7 cellular contexts compared by ENCODE assay signal in the genomic region with DNA sequence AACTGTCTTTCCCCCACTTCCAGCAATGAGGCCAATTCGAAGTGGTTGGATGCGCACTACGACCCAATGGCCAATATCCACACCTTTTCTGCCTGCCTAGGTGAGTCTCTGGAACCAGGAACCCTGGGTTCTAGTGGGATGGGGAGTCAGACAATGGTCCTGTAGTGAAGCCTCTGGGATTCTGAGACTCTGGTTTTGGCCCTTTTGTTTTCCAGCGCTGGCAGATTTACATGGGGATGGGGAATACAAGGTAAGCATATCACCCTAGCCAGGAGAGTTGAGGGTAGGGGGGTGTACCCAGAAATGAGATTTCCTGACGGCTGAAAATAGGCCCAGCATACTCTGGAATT. TPM values are rescaled to one million over a fixed set of nuclear protein-coding genes. Genes with fewer than 3 reads are reported as not detected.
DNase-seq lines count a peak whose midpoint lies in the region; ATAC-seq and TF ChIP-seq lines count a peak whose summit lies in the region.

No MANE protein-coding gene starts in this region.

- H3K4me1 ChIP-seq in stomach smooth muscle (ENCODE audit: control insufficient read depth, insufficient read depth, low read length): peaks cover 15% of the 10 kb centered on the region

- H3K4me3 ChIP-seq in kidney epithelial cell (ENCODE audit: low read depth, low read length): peak overlapping the region; percentile 87
- H3K4me3 ChIP-seq in stomach smooth muscle (ENCODE audit: low read length in 2 of 2): peak overlapping the region; percentile 94 to 100

- ATAC-seq in HG03175 (IDR thresholded peaks at IDR 0.05; ENCODE audit: unreplicated experiment): peak; percentile 14
- no peak for ATAC-seq in activated naive CD4-positive, alpha-beta T cell treated with anti-CD3 and anti-CD28 coated beads, Interleukin-2, amount 50 U/mL, for 72 hours
- no peak for ATAC-seq in HG03135 (IDR thresholded peaks at IDR 0.05; ENCODE audit: unreplicated experiment)

- H3K9me3 Mint-ChIP-seq in activated naive CD4-positive, alpha-beta T cell treated with anti-CD3 and anti-CD28 coated beads, Interleukin-2, amount 50 U/mL, for 72 hours: no peaks in the 10 kb centered on the region

- peak overlapping the region; percentile 85 to 90 for H3K9ac ChIP-seq in stomach smooth muscle (ENCODE audit: low read length in 2 of 2)

- no peak for DNase-seq in activated naive CD4-positive, alpha-beta T cell treated with anti-CD3 and anti-CD28 coated beads, Interleukin-2, amount 50 U/mL, for 72 hours (ENCODE audit: low spot score in 2 of 2)
- DNase-seq in kidney epithelial cell (ENCODE audit: low read depth) (no peak), NCI-H446 (lab: John Stamatoyannopoulos, UW) (no peak)
- DNase-seq in activated effector memory CD4-positive, alpha-beta T cell treated with anti-CD3 and anti-CD28 coated beads, Interleukin-2, amount 50 U/mL, for 16 hours: no peak

- no peaks in the 10 kb centered on the region for H3K36me3 ChIP-seq in kidney epithelial cell (ENCODE audit: control insufficient read depth, insufficient read depth, low read length)
- H3K36me3 ChIP-seq in stomach smooth muscle (ENCODE audit: control insufficient read depth in 2 of 2, insufficient read depth in 2 of 2, low read length in 2 of 2): peaks cover 8 to 20% of the 10 kb centered on the region in 2 donors

- TF ChIP-seq CTCF in kidney epithelial cell (IDR thresholded peaks at IDR 0.05; ENCODE audit: insufficient read depth, low read length, poor library complexity, severe bottlenecking): no peak

- peak overlapping the region; percentile 71 to 85 for H3K27ac Mint-ChIP-seq in activated naive CD4-positive, alpha-beta T cell treated with anti-CD3 and anti-CD28 coated beads, Interleukin-2, amount 50 U/mL, for 72 hours

- peak overlapping the region; percentile 60 for H3K27ac ChIP-seq in stomach smooth muscle (ENCODE audit: low read length)

- peaks cover 0 to 5% of the 10 kb centered on the region in 2 donors for H3K36me3 Mint-ChIP-seq in activated naive CD4-positive, alpha-beta T cell treated with anti-CD3 and anti-CD28 coated beads, Interleukin-2, amount 50 U/mL, for 72 hours

- no peaks in the 10 kb centered on the region for H3K27me3 ChIP-seq in kidney epithelial cell (ENCODE audit: control insufficient read depth, insufficient read depth, low read length)
- no peaks in the 10 kb centered on the region for H3K27me3 ChIP-seq in stomach smooth muscle (ENCODE audit: control insufficient read depth in 1 of 2, insufficient read depth in 2 of 2, low read length in 2 of 2)

- H3K9me3 ChIP-seq in stomach smooth muscle (ENCODE audit: control insufficient read depth in 2 of 2, low read length in 2 of 2): no peaks in the 10 kb centered on the region

RNA-seq across cellular contexts. Expression of a gene that starts 0.5 kb away (rescaled TPM):
- 10 to 100 TPM in 1 of 2 donors, 1 to 10 TPM in 1; 9.1 to 17.5 TPM for total RNA-seq in activated naive CD4-positive, alpha-beta T cell treated with anti-CD3 and anti-CD28 coated beads, Interleukin-2, amount 50 U/mL, for 72 hours
- total RNA-seq in kidney epithelial cell: 31.7 and 39.6 TPM in 2 replicates

RNA-seq across cellular contexts. Expression of a gene that starts 30.7 kb away (rescaled TPM):
- 10 to 100 TPM; 60.4 to 96.4 TPM for total RNA-seq in activated naive CD4-positive, alpha-beta T cell treated with anti-CD3 and anti-CD28 coated beads, Interleukin-2, amount 50 U/mL, for 72 hours
- total RNA-seq in kidney epithelial cell: 84.6 and 108 TPM in 2 replicates

RNA-seq across cellular contexts. Expression of a gene that starts 34.9 kb away (rescaled TPM):
- total RNA-seq in activated naive CD4-positive, alpha-beta T cell treated with anti-CD3 and anti-CD28 coated beads, Interleukin-2, amount 50 U/mL, for 72 hours: 10 to 100 TPM; 14.0 to 15.4 TPM
- 22.0 and 22.4 TPM in 2 replicates for total RNA-seq in kidney epithelial cell

RNA-seq across cellular contexts. Expression of a gene that starts 35.7 kb away (rescaled TPM):
- total RNA-seq in activated naive CD4-positive, alpha-beta T cell treated with anti-CD3 and anti-CD28 coated beads, Interleukin-2, amount 50 U/mL, for 72 hours: under 1 TPM; 0.31 to 0.57 TPM
- not detected in 2 replicates for total RNA-seq in kidney epithelial cell

RNA-seq across cellular contexts. Expression of a gene that starts 44.3 kb away (rescaled TPM):
- 1 to 10 TPM; 4.2 to 8.5 TPM for total RNA-seq in activated naive CD4-positive, alpha-beta T cell treated with anti-CD3 and anti-CD28 coated beads, Interleukin-2, amount 50 U/mL, for 72 hours
- total RNA-seq in kidney epithelial cell: 2.3 and 5.0 TPM in 2 replicates
